Comparison of ENCODE assay signal across 27 cellular contexts in the genomic region with DNA sequence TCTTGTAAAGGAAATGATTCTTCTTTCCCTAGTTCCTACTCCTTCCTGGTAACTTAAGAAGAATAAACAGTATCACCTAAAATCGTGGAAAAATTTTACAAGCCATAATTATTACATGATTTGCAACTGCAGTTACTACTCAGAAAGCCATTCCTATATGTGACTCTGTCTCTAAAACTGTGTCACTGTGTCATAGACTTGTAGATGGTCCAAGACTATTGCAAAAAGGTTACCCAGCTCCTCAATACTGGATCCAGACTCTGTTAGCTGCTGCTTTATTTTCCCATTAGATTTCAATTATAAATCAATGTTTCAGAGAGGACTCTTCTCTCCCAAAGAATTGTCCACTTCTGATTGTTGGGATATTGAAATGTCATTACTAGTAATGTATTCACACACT.
"Had no signal": no experiment of that assay in that cellular context is flagged by ENCODE, and none has a peak within 500 bp of the region (broad histone marks: within the 10 kb centered on the region; RNA-seq: fewer than 3 reads in every experiment).

No MANE protein-coding gene starts in this region.

- H3K4me3 ChIP-seq: coronary artery, dorsolateral prefrontal cortex, esophagus squamous epithelium, gastroesophageal sphincter, heart right ventricle, left lung, lower lobe of right lung, mucosa of descending colon had no signal

- H3K9me3 ChIP-seq: esophagus squamous epithelium, gastroesophageal sphincter, heart right ventricle, left lung, lower lobe of right lung, mucosa of descending colon had no signal

- DNase-seq: dermis blood vessel endothelial cell; dorsolateral prefrontal cortex; effector CD4-positive, alpha-beta T cell; effector memory CD4-positive, alpha-beta T cell; erythroblast; esophagus squamous epithelium; foreskin fibroblast; foreskin melanocyte; glutamatergic neuron; head of caudate nucleus; heart right ventricle; hippocampal formation; left cardiac atrium; left lung; left ventricle myocardium superior; lower lobe of right lung; mesenchymal stem cell; mucosa of descending colon; naive B cell; naive thymus-derived CD8-positive, alpha-beta T cell had no signal

- ATAC-seq: esophagus mucosa; gastroesophageal sphincter; heart right ventricle; left cardiac atrium; left lung; left ventricle myocardium superior; lower lobe of right lung; mucosa of descending colon; naive thymus-derived CD8-positive, alpha-beta T cell had no signal

- FAIRE-seq: colon, islet of Langerhans, keratinocyte had no signal

- H3K27me3 ChIP-seq: dorsolateral prefrontal cortex, esophagus squamous epithelium, gastroesophageal sphincter, heart right ventricle, left lung had no signal

- H3K27ac ChIP-seq: coronary artery, dorsolateral prefrontal cortex, epithelial cell of prostate, esophagus squamous epithelium, gastroesophageal sphincter, heart right ventricle, left lung, lower lobe of right lung had no signal

- H3K36me3 ChIP-seq: esophagus squamous epithelium, gastroesophageal sphincter, heart right ventricle, left lung, lower lobe of right lung had no signal
